ENCODE assay signal across 1 cellular context in the genomic region with DNA sequence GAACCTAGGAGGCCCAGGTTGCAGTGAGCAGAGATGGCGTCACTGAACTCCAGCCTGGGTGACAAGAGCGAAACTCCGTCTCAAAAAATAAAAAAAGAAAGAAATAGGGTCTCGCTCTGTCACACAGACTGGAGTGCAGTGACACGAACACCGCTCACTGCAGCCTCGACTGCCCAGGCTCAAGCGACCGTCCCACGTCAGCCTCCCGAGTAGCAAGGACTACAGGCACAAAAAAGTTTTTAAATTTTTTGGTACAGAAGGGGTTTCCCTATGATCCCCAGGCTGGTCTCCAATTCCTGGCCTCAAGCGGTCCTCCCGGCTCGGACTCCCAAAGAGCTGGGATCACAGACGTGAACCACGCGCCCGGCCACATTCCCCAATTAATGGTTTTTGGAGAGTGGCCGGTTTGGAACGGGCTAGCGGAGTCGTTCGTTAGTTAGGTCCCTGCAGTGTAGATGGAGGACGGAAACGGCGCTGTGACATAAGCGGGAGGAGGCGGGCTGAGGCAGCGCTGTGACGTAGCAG.
TF ChIP-seq lines count a peak whose summit lies in the region.

No MANE protein-coding gene starts in this region.

TF ChIP-seq in K562, 482 proteins besides CTCF, POLR2A, EP300 and RAD21 (continued from another document and continues in another):
- TF ChIP-seq CHD7 (IDR thresholded peaks at IDR 0.05; ENCODE audit: low read depth, low read length) (no peak), CTBP1 (IDR thresholded peaks at IDR 0.05; ENCODE audit: borderline replicate concordance) (no peak), ZNF830 (CRISPR knock-in tag; IDR thresholded peaks at IDR 0.05) (no peak), ZNF408 (CRISPR knock-in tag; IDR thresholded peaks at IDR 0.05; ENCODE audit: low read depth) (no peak), ARID2 (IDR thresholded peaks at IDR 0.05) (no peak), PYGO2 (tag; IDR thresholded peaks at IDR 0.05) (peak; percentile 62; the same call in 1 of the 2 replicates), ZNF232 (CRISPR knock-in tag; IDR thresholded peaks at IDR 0.05) (no peak), NR2F6 (CRISPR knock-in tag; IDR thresholded peaks at IDR 0.05) (no peak), MEIS2 (IDR thresholded peaks at IDR 0.05; ENCODE audit: partially characterized antibody) (no peak), ZNF668 (CRISPR knock-in tag; IDR thresholded peaks at IDR 0.05) (no peak), ZNF121 (CRISPR knock-in tag; conservative IDR thresholded peaks at IDR 0.05) (no peak), SREBF2 (CRISPR knock-in tag; IDR thresholded peaks at IDR 0.05) (no peak), ZNF589 (CRISPR knock-in tag; IDR thresholded peaks at IDR 0.05; ENCODE audit: low read depth) (no peak), SAP30 (IDR thresholded peaks at IDR 0.05; ENCODE audit: borderline replicate concordance, insufficient read depth, low read depth, low read length, poor library complexity, severe bottlenecking) (no peak), ZNF717 (CRISPR knock-in tag; IDR thresholded peaks at IDR 0.05) (no peak), TRIM25 (IDR thresholded peaks at IDR 0.05; ENCODE audit: borderline replicate concordance) (no peak), ZMIZ1 (IDR thresholded peaks at IDR 0.05; ENCODE audit: low read depth in 2 of 2, low read length in 2 of 2) (no peak), RBM34 (IDR thresholded peaks at IDR 0.05; ENCODE audit: borderline replicate concordance, insufficient read depth, low read length) (no peak), ZFP30 (CRISPR knock-in tag; IDR thresholded peaks at IDR 0.05; ENCODE audit: borderline replicate concordance) (no peak), MTA3 (IDR thresholded peaks at IDR 0.05; ENCODE audit: borderline replicate concordance) (no peak), HDAC6 (IDR thresholded peaks at IDR 0.05; ENCODE audit: low read depth, low read length) (no peak), BCL6 (CRISPR knock-in tag; IDR thresholded peaks at IDR 0.05) (no peak), ZNF384 (IDR thresholded peaks at IDR 0.05; ENCODE audit: low read depth, low read length) (no peak), ADNP (tag; IDR thresholded peaks at IDR 0.05) (no peak), PTRF (tag; IDR thresholded peaks at IDR 0.05) (no peak)
- TF ChIP-seq, protein P1, sequence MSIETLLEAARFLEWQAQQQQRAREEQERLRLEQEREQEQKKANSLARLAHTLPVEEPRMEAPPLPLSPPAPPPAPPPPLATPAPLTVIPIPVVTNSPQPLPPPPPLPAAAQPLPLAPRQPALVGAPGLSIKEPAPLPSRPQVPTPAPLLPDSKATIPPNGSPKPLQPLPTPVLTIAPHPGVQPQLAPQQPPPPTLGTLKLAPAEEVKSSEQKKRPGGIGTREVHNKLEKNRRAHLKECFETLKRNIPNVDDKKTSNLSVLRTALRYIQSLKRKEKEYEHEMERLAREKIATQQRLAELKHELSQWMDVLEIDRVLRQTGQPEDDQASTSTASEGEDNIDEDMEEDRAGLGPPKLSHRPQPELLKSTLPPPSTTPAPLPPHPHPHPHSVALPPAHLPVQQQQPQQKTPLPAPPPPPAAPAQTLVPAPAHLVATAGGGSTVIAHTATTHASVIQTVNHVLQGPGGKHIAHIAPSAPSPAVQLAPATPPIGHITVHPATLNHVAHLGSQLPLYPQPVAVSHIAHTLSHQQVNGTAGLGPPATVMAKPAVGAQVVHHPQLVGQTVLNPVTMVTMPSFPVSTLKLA (conservative IDR thresholded peaks at IDR 0.05): no peak
- TF ChIP-seq, protein P2, sequence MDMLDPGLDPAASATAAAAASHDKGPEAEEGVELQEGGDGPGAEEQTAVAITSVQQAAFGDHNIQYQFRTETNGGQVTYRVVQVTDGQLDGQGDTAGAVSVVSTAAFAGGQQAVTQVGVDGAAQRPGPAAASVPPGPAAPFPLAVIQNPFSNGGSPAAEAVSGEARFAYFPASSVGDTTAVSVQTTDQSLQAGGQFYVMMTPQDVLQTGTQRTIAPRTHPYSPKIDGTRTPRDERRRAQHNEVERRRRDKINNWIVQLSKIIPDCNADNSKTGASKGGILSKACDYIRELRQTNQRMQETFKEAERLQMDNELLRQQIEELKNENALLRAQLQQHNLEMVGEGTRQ (CRISPR knock-in tag; IDR thresholded peaks at IDR 0.05): no peak
- TF ChIP-seq, protein P3, sequence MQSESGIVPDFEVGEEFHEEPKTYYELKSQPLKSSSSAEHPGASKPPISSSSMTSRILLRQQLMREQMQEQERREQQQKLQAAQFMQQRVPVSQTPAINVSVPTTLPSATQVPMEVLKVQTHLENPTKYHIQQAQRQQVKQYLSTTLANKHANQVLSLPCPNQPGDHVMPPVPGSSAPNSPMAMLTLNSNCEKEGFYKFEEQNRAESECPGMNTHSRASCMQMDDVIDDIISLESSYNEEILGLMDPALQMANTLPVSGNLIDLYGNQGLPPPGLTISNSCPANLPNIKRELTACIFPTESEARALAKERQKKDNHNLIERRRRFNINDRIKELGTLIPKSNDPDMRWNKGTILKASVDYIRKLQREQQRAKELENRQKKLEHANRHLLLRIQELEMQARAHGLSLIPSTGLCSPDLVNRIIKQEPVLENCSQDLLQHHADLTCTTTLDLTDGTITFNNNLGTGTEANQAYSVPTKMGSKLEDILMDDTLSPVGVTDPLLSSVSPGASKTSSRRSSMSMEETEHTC (IDR thresholded peaks at IDR 0.05): no peak
- TF ChIP-seq, protein P4, sequence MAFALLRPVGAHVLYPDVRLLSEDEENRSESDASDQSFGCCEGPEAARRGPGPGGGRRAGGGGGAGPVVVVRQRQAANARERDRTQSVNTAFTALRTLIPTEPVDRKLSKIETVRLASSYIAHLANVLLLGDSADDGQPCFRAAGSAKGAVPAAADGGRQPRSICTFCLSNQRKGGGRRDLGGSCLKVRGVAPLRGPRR (CRISPR knock-in tag; IDR thresholded peaks at IDR 0.05): 0 out of 2 replicates have a peak, but pooled peaks have one; percentile 63
- TF ChIP-seq, protein P5, sequence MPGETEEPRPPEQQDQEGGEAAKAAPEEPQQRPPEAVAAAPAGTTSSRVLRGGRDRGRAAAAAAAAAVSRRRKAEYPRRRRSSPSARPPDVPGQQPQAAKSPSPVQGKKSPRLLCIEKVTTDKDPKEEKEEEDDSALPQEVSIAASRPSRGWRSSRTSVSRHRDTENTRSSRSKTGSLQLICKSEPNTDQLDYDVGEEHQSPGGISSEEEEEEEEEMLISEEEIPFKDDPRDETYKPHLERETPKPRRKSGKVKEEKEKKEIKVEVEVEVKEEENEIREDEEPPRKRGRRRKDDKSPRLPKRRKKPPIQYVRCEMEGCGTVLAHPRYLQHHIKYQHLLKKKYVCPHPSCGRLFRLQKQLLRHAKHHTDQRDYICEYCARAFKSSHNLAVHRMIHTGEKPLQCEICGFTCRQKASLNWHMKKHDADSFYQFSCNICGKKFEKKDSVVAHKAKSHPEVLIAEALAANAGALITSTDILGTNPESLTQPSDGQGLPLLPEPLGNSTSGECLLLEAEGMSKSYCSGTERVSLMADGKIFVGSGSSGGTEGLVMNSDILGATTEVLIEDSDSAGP (CRISPR knock-in tag; IDR thresholded peaks at IDR 0.05): 0 out of 2 replicates have a peak, but pooled peaks have one; percentile 45
